16 cellular contexts compared by ENCODE assay signal in the genomic region with DNA sequence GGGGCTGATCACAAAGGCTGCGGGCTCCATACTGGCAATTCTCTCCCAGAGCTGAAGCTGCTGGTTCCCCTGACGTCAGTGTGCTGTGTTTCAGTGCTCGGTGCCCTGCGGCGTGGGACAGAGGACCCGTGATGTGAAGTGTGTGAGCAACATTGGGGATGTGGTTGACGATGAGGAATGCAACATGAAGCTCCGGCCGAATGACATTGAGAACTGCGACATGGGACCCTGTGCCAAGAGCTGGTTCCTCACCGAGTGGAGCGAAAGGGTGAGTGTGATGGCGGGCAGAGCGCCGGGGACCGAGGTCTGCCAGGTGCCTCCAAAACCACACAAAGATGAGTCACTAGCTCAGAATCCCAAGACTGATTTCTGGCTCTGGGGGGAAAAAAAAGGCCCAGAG.
DNase-seq lines count a peak whose midpoint lies in the region; ATAC-seq, FAIRE-seq and TF ChIP-seq lines count a peak whose summit lies in the region.
"Had no signal": no experiment of that assay in that cellular context is flagged by ENCODE, and none has a peak within 500 bp of the region (broad histone marks: within the 10 kb centered on the region; RNA-seq: fewer than 3 reads in every experiment).

No MANE protein-coding gene starts in this region.

- H4K20me1 ChIP-seq in PC-9 (ENCODE audit: insufficient read depth), result no peaks in the 10 kb centered on the region

- no peak overlapping the region for H3K27ac Mint-ChIP-seq in T-cell
- H3K27ac Mint-ChIP-seq: progenitor cell of endocrine pancreas had no signal

- no peak overlapping the region for H3K14ac ChIP-seq in trophoblast cell (ENCODE audit: low read length)

- peak overlapping the region; percentile 93 for H3K27ac ChIP-seq in PC-9
- no peak overlapping the region for H3K27ac ChIP-seq in trophoblast cell (ENCODE audit: low read depth, low read length)
- no peak overlapping the region for H3K27ac ChIP-seq in left ventricle myocardium inferior (replicated peaks)

- H2AFZ ChIP-seq in PC-9 (no peak overlapping the region), trophoblast cell (ENCODE audit: insufficient read depth, low read length, poor library complexity) (no peak overlapping the region)

- H4K8ac ChIP-seq in trophoblast cell (ENCODE audit: low read depth, low read length), result no peak overlapping the region

- H3K36me3 ChIP-seq in PC-9 (ENCODE audit: low read depth) (no peaks in the 10 kb centered on the region; the same call in 1 of the 2 replicates), trophoblast cell (ENCODE audit: control insufficient read depth in 1 of 2, insufficient read depth in 2 of 2, low read length in 2 of 2) (no peaks in the 10 kb centered on the region), left ventricle myocardium inferior (peaks cover 28% of the 10 kb centered on the region)

- no peaks in the 10 kb centered on the region for H3K27me3 ChIP-seq in PC-9 (ENCODE audit: insufficient read depth, low read depth)
- no peaks in the 10 kb centered on the region for H3K27me3 ChIP-seq in trophoblast cell (ENCODE audit: insufficient read depth, low read length)
- no peaks in the 10 kb centered on the region for H3K27me3 ChIP-seq in left ventricle myocardium inferior (ENCODE audit: low read depth)

- no peak for TF ChIP-seq CTCF in PC-9 (conservative IDR thresholded peaks at IDR 0.05)
- no peak for TF ChIP-seq CTCF in choroid plexus epithelial cell (conservative IDR thresholded peaks at IDR 0.05; ENCODE audit: low read depth, low read length)
- no peak for TF ChIP-seq CTCF in left ventricle myocardium inferior (IDR thresholded peaks at IDR 0.05; ENCODE audit: borderline replicate concordance)
- no peak for TF ChIP-seq CTCF in D721Med (IDR thresholded peaks at IDR 0.05; ENCODE audit: insufficient read depth, missing control alignments)

- H3K4me1 Mint-ChIP-seq in T-cell, result peaks cover 0 to 2% (median 0%) of the 10 kb centered on the region in 3 donors

- H3K9me3 ChIP-seq in PC-9 (ENCODE audit: insufficient read depth, low read depth), result no peaks in the 10 kb centered on the region; the same call in 1 of the 2 replicates
- peaks cover 3% of the 10 kb centered on the region for H3K9me3 ChIP-seq in trophoblast cell (ENCODE audit: insufficient read depth, low read depth, low read length)
- no peaks in the 10 kb centered on the region for H3K9me3 ChIP-seq in left ventricle myocardium inferior (replicated peaks)

- H4K12ac ChIP-seq in trophoblast cell (ENCODE audit: low read depth, low read length), result no peak overlapping the region

- H2AK5ac ChIP-seq in trophoblast cell (ENCODE audit: low read length), result no peak overlapping the region

- BruUV-seq in PC-9 (replicated peaks; lab: Mats Ljungman, UMichigan), result TSS peak; percentile 21

- H3K4me3 Mint-ChIP-seq in T-cell, result no peak overlapping the region

- peaks cover 28% of the 10 kb centered on the region for H3F3A ChIP-seq in PC-9 (ENCODE audit: insufficient read depth, low read depth)

- H3K23ac ChIP-seq in trophoblast cell (ENCODE audit: low read length), result no peak overlapping the region

- H3K4ac ChIP-seq in trophoblast cell (ENCODE audit: low read depth, low read length), result no peak overlapping the region

- no peak for FAIRE-seq in D721Med (lab: Jason Lieb, UNC)
- FAIRE-seq: endometrium had no signal

- H3K9me3 Mint-ChIP-seq in T-cell, result no peaks in the 10 kb centered on the region

- no peak overlapping the region for H3K9ac ChIP-seq in trophoblast cell (ENCODE audit: low read length)

- peaks cover 10 to 30% of the 10 kb centered on the region in 2 donors for H3K27me3 Mint-ChIP-seq in T-cell

- H3K4me2 ChIP-seq in PC-9 (peak overlapping the region; percentile 55), trophoblast cell (ENCODE audit: low read length) (no peak overlapping the region)

- H3K18ac ChIP-seq in trophoblast cell (ENCODE audit: low read length), result no peak overlapping the region

- WGBS in trophoblast cell (ENCODE audit: extremely low coverage, insufficient coverage, insufficient read length), result no CpG with 5 or more reads among the region's 16 CpGs

- DNase-seq in EH (ENCODE audit: low read depth) (peak; percentile 50), PC-9 (peak in 1 of 2 experiments; percentile 77), choroid plexus epithelial cell (ENCODE audit: low read depth) (peak; percentile 62), trophoblast cell (peak; percentile 75 to 91), left ventricle myocardium inferior (no peak), T-cell (no peak), D721Med (ENCODE audit: insufficient read length, low spot score) (no peak)
- DNase-seq in stimulated activated CD4-positive, alpha-beta T cell treated with anti-CD3 and anti-CD28 coated beads, Interleukin-4, amount 100 ng/mL, for 4 hours, result no peak
- DNase-seq: activated T-cell treated with anti-CD3 and anti-CD28 coated beads, Interleukin-2, amount 50 U/mL, for 1 hour; amygdala; COR-L47; SHP77 treated with DMSO at 0.1 percent for 48 hours; stimulated activated CD4-positive, alpha-beta T cell treated with anti-CD3 and anti-CD28 coated beads, Interleukin-4, amount 100 ng/mL, for 1 hour; stimulated activated naive CD8-positive, alpha-beta T cell treated with anti-CD3 and anti-CD28 coated beads, Interleukin-15, Interleukin-2, amounts not matched to agents 100 U/mL and 50 U/mL, for 24 hours had no signal

- H3K4me3 ChIP-seq in PC-9, result no peak overlapping the region
- H3K4me3 ChIP-seq in choroid plexus epithelial cell (ENCODE audit: low read depth, low read length), result no peak overlapping the region
- no peak overlapping the region for H3K4me3 ChIP-seq in trophoblast cell (ENCODE audit: low read depth, low read length)
- H3K4me3 ChIP-seq in left ventricle myocardium inferior, result no peak overlapping the region

- CTCF ChIA-PET in PC-9 (lab: Charles Lee) (interaction anchor here (0.7 kb wide), 1 partner anchor 362 kb away, joined by 3 read pairs; no protein-coding TSS in a partner anchor), T-cell (lab: Charles Lee) (no interaction called here)

- no peak overlapping the region for H2BK5ac ChIP-seq in trophoblast cell (ENCODE audit: low read depth, low read length, poor library complexity)

- H4K91ac ChIP-seq in trophoblast cell (ENCODE audit: low read depth, low read length), result no peak overlapping the region

- H3K36me3 Mint-ChIP-seq in T-cell, result no peaks in the 10 kb centered on the region

- H3K4me1 ChIP-seq in PC-9 (replicated peaks; ENCODE audit: insufficient read depth) (peaks cover 38% of the 10 kb centered on the region), trophoblast cell (ENCODE audit: control insufficient read depth in 1 of 2, insufficient read depth in 2 of 2, low read length in 2 of 2) (no peaks in the 10 kb centered on the region), left ventricle myocardium inferior (no peaks in the 10 kb centered on the region)

- H3K79me2 ChIP-seq in PC-9 (ENCODE audit: low read depth), result no peaks in the 10 kb centered on the region
- H3K79me2 ChIP-seq in trophoblast cell (ENCODE audit: control insufficient read depth, insufficient read depth, low read length, poor library complexity), result no peaks in the 10 kb centered on the region

- no peak overlapping the region for H2BK120ac ChIP-seq in trophoblast cell (ENCODE audit: insufficient read depth, low read length, poor library complexity)

- H3K79me1 ChIP-seq in trophoblast cell (ENCODE audit: low read length), result no peaks in the 10 kb centered on the region

- POLR2A ChIA-PET in PC-9 (lab: Charles Lee; ENCODE audit: unreplicated experiment) (interaction anchor here (0.6 to 1.0 kb wide), 7 partner anchors 13 to 472 kb away, joined by 3 to 9 read pairs (median 4); no protein-coding TSS in a partner anchor), T-cell (lab: Charles Lee) (no interaction called here)

- H3K9me2 ChIP-seq in PC-9 (ENCODE audit: insufficient read depth), result no peaks in the 10 kb centered on the region

- H2BK12ac ChIP-seq in trophoblast cell (ENCODE audit: low read length), result no peak overlapping the region

- intact Hi-C loops in PC-9 (cut with micrococcal nuclease; ENCODE audit: unreplicated experiment) (loop anchor here (1.0 to 5.0 kb wide), 2 partner anchors 227 to 301 kb away; no protein-coding TSS in a partner anchor), left ventricle myocardium inferior (cut with micrococcal nuclease) (loop anchor here (10.0 kb wide), 1 partner anchor 406 kb away; no protein-coding TSS in a partner anchor)

- no peak for ATAC-seq in T-cell (replicated peaks in 1 of 4)
- ATAC-seq: stimulated activated naive CD8-positive, alpha-beta T cell treated with anti-CD3 and anti-CD28 coated beads, Interleukin-15, Interleukin-2, amounts not matched to agents 100 U/mL and 50 U/mL, for 24 hours had no signal

Comparison
In these comparisons a context has a peak if more than half of its experiments do, and no peak if none do; other contexts are left out.
1. DNase-seq: peak in EH (single experiment), choroid plexus epithelial cell (single experiment) and trophoblast cell (2 of 2); none in stimulated activated CD4-positive, alpha-beta T cell treated with anti-CD3 and anti-CD28 coated beads, Interleukin-4, amount 100 ng/mL, for 4 hours (0 of 2), left ventricle myocardium inferior (single experiment), T-cell (0 of 34) and D721Med (single experiment).